Comparison of ENCODE assay signal across 8 cellular contexts in genomic region chr11:10933455-10934292, GRCh38.
DNase-seq lines count a peak whose midpoint lies in the region; ATAC-seq, FAIRE-seq and TF ChIP-seq lines count a peak whose summit lies in the region.

No MANE protein-coding gene starts in this region.

- dilution Hi-C loops in IMR-90 (cut with HindIII; ENCODE audit: low sequenced_read_pairs, unreplicated experiment): no loop called here

- no peaks in the 10 kb centered on the region for H3K9me2 ChIP-seq in PC-3 (replicated peaks; ENCODE audit: low read length)

- TF ChIP-seq RAD21 in IMR-90 (IDR thresholded peaks at IDR 0.05; ENCODE audit: low read length): peak; percentile 93

- in situ Hi-C loops in IMR-90 (cut with MboI; ENCODE audit: low sequenced_read_pairs): loop anchor here (5.0 kb wide), 3 partner anchors 76 to 854 kb away; partner anchors contain the start of gene ZBED5

- H3K9me1 ChIP-seq in IMR-90 (ENCODE audit: insufficient read depth, low read length): no peaks in the 10 kb centered on the region

- TF ChIP-seq POLR2A in IMR-90 (IDR thresholded peaks at IDR 0.05; ENCODE audit: low read depth, low read length): peak; percentile 58; the same call in 1 of the 2 replicates

- peak overlapping the region; percentile 62 for H3K4me2 ChIP-seq in IMR-90 (ENCODE audit: low read depth, low read length)
- H3K4me2 ChIP-seq in PC-3 (ENCODE audit: low read length): peak overlapping the region; percentile 81

- no peaks in the 10 kb centered on the region for H3K9me3 Mint-ChIP-seq in naive thymus-derived CD8-positive, alpha-beta T cell
- no peaks in the 10 kb centered on the region for H3K9me3 Mint-ChIP-seq in stimulated activated memory B cell treated with anti-CD40 and anti-IgM and Interleukin-4, amounts not matched to agents 10 μg/mL and 1 μg/mL and 100 μg/mL, for 72 hours

- peak overlapping the region; percentile 2; the same call in 1 of the 2 replicates for H3K18ac ChIP-seq in IMR-90 (ENCODE audit: low read depth, low read length)

- peak overlapping the region; percentile 80; the same call in 1 of the 3 replicates for H2BK15ac ChIP-seq in IMR-90 (ENCODE audit: low read depth, low read length)

- H4K20me1 ChIP-seq in IMR-90 (ENCODE audit: insufficient read depth, low read length) (no peaks in the 10 kb centered on the region), PC-3 (ENCODE audit: low read length) (no peaks in the 10 kb centered on the region)

- no peak overlapping the region for H4K5ac ChIP-seq in IMR-90 (ENCODE audit: low read depth, low read length)

- no peaks in the 10 kb centered on the region for H3F3A ChIP-seq in PC-3 (ENCODE audit: low read length, unreplicated experiment)

- FAIRE-seq in D721Med (lab: Jason Lieb, UNC): peak; percentile 70

- peak overlapping the region in 1 of 2 experiments; percentile 93; a peak in 3 of 4 replicates for H4K8ac ChIP-seq in IMR-90 (ENCODE audit: low read depth in 2 of 2, low read length in 2 of 2)

- peaks cover 2 to 14% of the 10 kb centered on the region in 2 experiments; a peak in 2 of 4 replicates for H3K79me1 ChIP-seq in IMR-90 (ENCODE audit: low read depth in 1 of 2, low read length in 2 of 2)

- H3K36me3 Mint-ChIP-seq in naive thymus-derived CD8-positive, alpha-beta T cell: no peaks in the 10 kb centered on the region
- H3K36me3 Mint-ChIP-seq in stimulated activated memory B cell treated with anti-CD40 and anti-IgM and Interleukin-4, amounts not matched to agents 10 μg/mL and 1 μg/mL and 100 μg/mL, for 72 hours: no peaks in the 10 kb centered on the region

- no peaks in the 10 kb centered on the region for H3K9me3 ChIP-seq in IMR-90 (ENCODE audit: control insufficient read depth, insufficient read depth, low read length)
- no peaks in the 10 kb centered on the region for H3K9me3 ChIP-seq in PC-3 (ENCODE audit: low read length)

- H3K27ac Mint-ChIP-seq in naive thymus-derived CD8-positive, alpha-beta T cell: peak overlapping the region in 5 of 10 donors; percentile 27 to 89 (median 44)
- H3K27ac Mint-ChIP-seq in stimulated activated memory B cell treated with anti-CD40 and anti-IgM and Interleukin-4, amounts not matched to agents 10 μg/mL and 1 μg/mL and 100 μg/mL, for 72 hours: no peak overlapping the region

- TF ChIP-seq CTCF in D721Med (IDR thresholded peaks at IDR 0.05; ENCODE audit: insufficient read depth, missing control alignments) (peak; percentile 93), IMR-90 (conservative IDR thresholded peaks at IDR 0.05; ENCODE audit: low read depth, low read length) (peak; percentile 98), PC-3 (conservative IDR thresholded peaks at IDR 0.05; ENCODE audit: low read depth, low read length) (peak; percentile 94)

- peak overlapping the region; percentile 81 for H2BK120ac ChIP-seq in IMR-90 (ENCODE audit: low read depth, low read length)

- H3K79me2 ChIP-seq in PC-3 (ENCODE audit: low read length): peaks cover 23% of the 10 kb centered on the region

- peak overlapping the region; percentile 83 for H4K91ac ChIP-seq in IMR-90 (ENCODE audit: insufficient read depth, low read depth, low read length)

- H3K4me1 ChIP-seq in IMR-90 (ENCODE audit: control insufficient read depth, insufficient read depth, low read length) (peaks cover 5% of the 10 kb centered on the region), PC-3 (ENCODE audit: insufficient read depth, low read length) (peaks cover 42% of the 10 kb centered on the region)

- H3K9ac ChIP-seq in IMR-90 (ENCODE audit: low read depth, low read length): peak overlapping the region; percentile 71
- peak overlapping the region; percentile 23 for H3K9ac ChIP-seq in PC-3 (ENCODE audit: low read length)

- peak overlapping the region; percentile 76 for H3K4ac ChIP-seq in IMR-90 (ENCODE audit: low read depth, low read length)

- peaks cover 4 to 26% (median 21%) of the 10 kb centered on the region in 4 donors for H3K4me1 Mint-ChIP-seq in naive thymus-derived CD8-positive, alpha-beta T cell
- peaks cover 30% of the 10 kb centered on the region for H3K4me1 Mint-ChIP-seq in stimulated activated memory B cell treated with anti-CD40 and anti-IgM and Interleukin-4, amounts not matched to agents 10 μg/mL and 1 μg/mL and 100 μg/mL, for 72 hours

- CTCF ChIA-PET in IMR-90 (lab: Yijun Ruan, JAX) (interaction anchor here (0.6 to 1.9 kb wide), 23 partner anchors 9 to 1356 kb away, joined by 3 to 13 read pairs (median 3); no protein-coding TSS in a partner anchor), PC-3 (lab: Charles Lee) (interaction anchor here (0.5 to 1.8 kb wide), 23 partner anchors 8 to 688 kb away, joined by 3 to 47 read pairs (median 3); partner anchors contain the start of genes EIF4G2, GALNT18 and ZBED5)

- BruUV-seq in IMR-90 (replicated peaks; lab: Mats Ljungman, UMichigan): no TSS peak
- BruUV-seq in PC-3 (replicated peaks; lab: Mats Ljungman, UMichigan): no TSS peak

- H3K56ac ChIP-seq in IMR-90 (ENCODE audit: extremely low read depth, insufficient read depth, low read length): peak overlapping the region; percentile 78

- peak overlapping the region; percentile 66 for H3K23ac ChIP-seq in IMR-90 (ENCODE audit: low read depth, low read length)

- H3K14ac ChIP-seq in IMR-90 (replicated peaks; ENCODE audit: low read depth, low read length): peak overlapping the region; percentile 80

- H3K27me3 ChIP-seq in IMR-90 (ENCODE audit: control insufficient read depth, insufficient read depth, low read length) (peaks cover 4% of the 10 kb centered on the region; the same call in 1 of the 2 replicates), PC-3 (ENCODE audit: low read length) (no peaks in the 10 kb centered on the region)

- no peaks in the 10 kb centered on the region for H3K36me3 ChIP-seq in IMR-90 (ENCODE audit: control insufficient read depth, insufficient read depth, low read length)
- no peaks in the 10 kb centered on the region for H3K36me3 ChIP-seq in PC-3 (ENCODE audit: low read depth, low read length)

- peak overlapping the region; percentile 78 for H2BK20ac ChIP-seq in IMR-90 (ENCODE audit: low read depth, low read length)

- peak overlapping the region; percentile 84 to 95 (median 92) for H3K4me3 Mint-ChIP-seq in naive thymus-derived CD8-positive, alpha-beta T cell
- H3K4me3 Mint-ChIP-seq in stimulated activated memory B cell treated with anti-CD40 and anti-IgM and Interleukin-4, amounts not matched to agents 10 μg/mL and 1 μg/mL and 100 μg/mL, for 72 hours: peak overlapping the region; percentile 68

- peak; percentile 43 for DNase-seq in D721Med (ENCODE audit: insufficient read length, low spot score)
- DNase-seq in IMR-90: peak; percentile 92
- DNase-seq in PC-3: peak; percentile 92
- DNase-seq in activated T-helper 1 cell treated with Interleukin-2 at 50 U/mL for 16 hours (ENCODE audit: low read depth): peak; percentile 62
- peak; percentile 90 for DNase-seq in fibroblast of gingiva (ENCODE audit: low read depth)
- DNase-seq in naive thymus-derived CD8-positive, alpha-beta T cell: peak; percentile 64 to 88 (median 75)

- H2BK5ac ChIP-seq in IMR-90 (ENCODE audit: low read depth, low read length, poor library complexity, severe bottlenecking): peak overlapping the region; percentile 58

- POLR2A ChIA-PET in IMR-90 (lab: Charles Lee; ENCODE audit: unreplicated experiment): interaction anchor here (0.6 to 1.0 kb wide), 3 partner anchors 81 to 854 kb away, joined by 3 to 5 read pairs (median 5); no protein-coding TSS in a partner anchor
- POLR2A ChIA-PET in PC-3 (lab: Charles Lee; ENCODE audit: unreplicated experiment): interaction anchor here (0.5 to 1.1 kb wide), 3 partner anchors 92 to 125 kb away, joined by 3 to 7 read pairs (median 5); partner anchors contain the start of gene EIF4G2
- POLR2A ChIA-PET in naive thymus-derived CD8-positive, alpha-beta T cell (lab: Charles Lee): interaction anchor here (1.1 to 1.8 kb wide), 3 partner anchors 125 to 223 kb away, joined by 3 to 12 read pairs (median 3); partner anchors contain the start of gene EIF4G2

- H2AFZ ChIP-seq in IMR-90 (replicated peaks; ENCODE audit: low read length, poor library complexity) (peak overlapping the region; percentile 95), PC-3 (ENCODE audit: low read length) (peak overlapping the region; percentile 87)

- intact Hi-C loops in IMR-90 (cut with micrococcal nuclease): loop anchor here (1.0 to 10.0 kb wide), 5 partner anchors 89 to 854 kb away; no protein-coding TSS in a partner anchor
- intact Hi-C loops in PC-3 (cut with micrococcal nuclease): loop anchor here (1.0 to 5.0 kb wide), 4 partner anchors 89 to 853 kb away; no protein-coding TSS in a partner anchor

- peak overlapping the region; percentile 41 for H3K27ac ChIP-seq in IMR-90 (ENCODE audit: insufficient read depth, low read length)
- peak overlapping the region; percentile 39 for H3K27ac ChIP-seq in PC-3 (ENCODE audit: low read length)

- 0% methylated on average over 10 of the region's 20 CpGs; no CpG with 5 or more reads in 1 of the 2 experiments for WGBS in IMR-90 (ENCODE audit: extremely low coverage in 2 of 2, insufficient read length in 1 of 2), 2 experiments

- H2AK5ac ChIP-seq in IMR-90 (ENCODE audit: low read depth, low read length): no peak overlapping the region

- peaks cover 14 to 34% (median 23%) of the 10 kb centered on the region in 5 donors for H3K27me3 Mint-ChIP-seq in naive thymus-derived CD8-positive, alpha-beta T cell
- peaks cover 50% of the 10 kb centered on the region for H3K27me3 Mint-ChIP-seq in stimulated activated memory B cell treated with anti-CD40 and anti-IgM and Interleukin-4, amounts not matched to agents 10 μg/mL and 1 μg/mL and 100 μg/mL, for 72 hours

- peak overlapping the region; percentile 48 for H2AK9ac ChIP-seq in IMR-90 (replicated peaks; ENCODE audit: low read depth, low read length, poor library complexity)

- H3K4me3 ChIP-seq in IMR-90 (ENCODE audit: insufficient read depth, low read depth, low read length) (peak overlapping the region; percentile 40), PC-3 (ENCODE audit: low read length) (peak overlapping the region; percentile 68)

- ATAC-seq in GM21447 (IDR thresholded peaks at IDR 0.05; ENCODE audit: unreplicated experiment) (peak; percentile 84), IMR-90 (ENCODE audit: low read depth) (peak; percentile 84), PC-3 (peak; percentile 66)
- ATAC-seq in naive thymus-derived CD8-positive, alpha-beta T cell: peak; percentile 77 to 82
- ATAC-seq in stimulated activated memory B cell treated with anti-CD40 and anti-IgM and Interleukin-4, amounts not matched to agents 10 μg/mL and 1 μg/mL and 100 μg/mL, for 72 hours: peak; percentile 92

TF ChIP-seq in IMR-90, 13 proteins besides CTCF, POLR2A, EP300 and RAD21:
- TF ChIP-seq MAZ (IDR thresholded peaks at IDR 0.05; ENCODE audit: borderline replicate concordance, low read depth, low read length): peak; percentile 32; the same call in 1 of the 2 replicates
- peak; percentile 92 for TF ChIP-seq SMC3 (IDR thresholded peaks at IDR 0.05; ENCODE audit: low read depth, low read length)
- TF ChIP-seq CHD1 (IDR thresholded peaks at IDR 0.05; ENCODE audit: low read depth, low read length): no peak

Comparison
In these comparisons a context has a peak if more than half of its experiments do, and no peak if none do; other contexts are left out.
1. Peak in every context shown above with its lines: DNase-seq, ATAC-seq, H3K4me3 ChIP-seq and H3K27ac ChIP-seq.